10 cellular contexts compared by ENCODE assay signal in genomic region chr21:17467392-17467791, GRCh38. TPM values are rescaled to one million over a fixed set of nuclear protein-coding genes. Genes with fewer than 3 reads are reported as not detected.
DNase-seq lines count a peak whose midpoint lies in the region; ATAC-seq and TF ChIP-seq lines count a peak whose summit lies in the region.
"Had no signal": no experiment of that assay in that cellular context is flagged by ENCODE, and none has a peak within 500 bp of the region (broad histone marks: within the 10 kb centered on the region; RNA-seq: fewer than 3 reads in every experiment).

No MANE protein-coding gene starts in this region.

- H3K36me3 ChIP-seq in duodenal mucosa (ENCODE audit: control insufficient read depth in 1 of 2, insufficient read depth in 2 of 2, low read length in 2 of 2) (no peaks in the 10 kb centered on the region), left lung (no peaks in the 10 kb centered on the region)
- H3K36me3 ChIP-seq: spleen had no signal

- H3K4me3 ChIP-seq in duodenal mucosa (ENCODE audit: low read depth in 1 of 2, low read length in 2 of 2), result peak overlapping the region in 1 of 2 donors; percentile 35
- H3K4me3 ChIP-seq in left lung, result no peak overlapping the region
- H3K4me3 ChIP-seq: spleen had no signal

- no peaks in the 10 kb centered on the region for H3K9me3 ChIP-seq in duodenal mucosa (ENCODE audit: control insufficient read depth in 1 of 2, low read length in 2 of 2)
- H3K9me3 ChIP-seq in left lung, result no peaks in the 10 kb centered on the region
- H3K9me3 ChIP-seq: spleen had no signal

- ATAC-seq in left lung (peak; percentile 59), sciatic nerve (peak; percentile 61), GM21528 (IDR thresholded peaks at IDR 0.05; ENCODE audit: low FRiP score, unreplicated experiment) (no peak)

- no peak overlapping the region for H3K4me3 Mint-ChIP-seq in activated naive CD8-positive, alpha-beta T cell treated with anti-CD3 and anti-CD28 coated beads for 36 hours
- H3K4me3 Mint-ChIP-seq: CD4-positive, CD25-positive, alpha-beta regulatory T cell; memory B cell had no signal

- H3K27ac ChIP-seq in duodenal mucosa (ENCODE audit: low read depth, low read length), result peak overlapping the region; percentile 32
- H3K27ac ChIP-seq in left lung, result peak overlapping the region; percentile 34 to 36

- intact Hi-C loops in left lung (cut with DNase I), result no loop called here
- intact Hi-C loops in sciatic nerve (cut with DNase I), result no loop called here

- H3K9ac ChIP-seq in duodenal mucosa (ENCODE audit: low read depth in 1 of 2, low read length in 2 of 2), result peak overlapping the region in 1 of 2 donors; percentile 25

- H3K27me3 ChIP-seq in duodenal mucosa (ENCODE audit: control insufficient read depth in 1 of 2, insufficient read depth in 2 of 2, low read length in 2 of 2) (no peaks in the 10 kb centered on the region), left lung (no peaks in the 10 kb centered on the region)
- H3K27me3 ChIP-seq: spleen had no signal

- peaks cover 3% of the 10 kb centered on the region for H3K27me3 Mint-ChIP-seq in activated naive CD8-positive, alpha-beta T cell treated with anti-CD3 and anti-CD28 coated beads for 36 hours
- H3K27me3 Mint-ChIP-seq: memory B cell had no signal

- peaks cover 5 to 29% of the 10 kb centered on the region in 2 donors for H3K4me1 ChIP-seq in duodenal mucosa (ENCODE audit: control insufficient read depth in 1 of 2, insufficient read depth in 2 of 2, low read length in 2 of 2)
- H3K4me1 ChIP-seq in left lung, result no peaks in the 10 kb centered on the region
- H3K4me1 ChIP-seq: spleen had no signal

- H3K9me3 Mint-ChIP-seq in activated naive CD8-positive, alpha-beta T cell treated with anti-CD3 and anti-CD28 coated beads for 36 hours, result no peaks in the 10 kb centered on the region

- no peak overlapping the region for H3K27ac Mint-ChIP-seq in activated naive CD8-positive, alpha-beta T cell treated with anti-CD3 and anti-CD28 coated beads for 36 hours
- H3K27ac Mint-ChIP-seq: CD4-positive, CD25-positive, alpha-beta regulatory T cell; memory B cell had no signal

- no peaks in the 10 kb centered on the region for H3K36me3 Mint-ChIP-seq in activated naive CD8-positive, alpha-beta T cell treated with anti-CD3 and anti-CD28 coated beads for 36 hours
- H3K36me3 Mint-ChIP-seq: CD4-positive, CD25-positive, alpha-beta regulatory T cell; memory B cell had no signal

- DNase-seq in NCI-H2196 treated with DMSO at 0.1 percent for 48 hours (lab: John Stamatoyannopoulos, UW; ENCODE audit: unreplicated experiment) (peak; percentile 13), left lung (no peak), sciatic nerve (ENCODE audit: low spot score) (no peak), SKM-1 treated with dmso at 0.1 percent for 144 hours (lab: John Stamatoyannopoulos, UW; ENCODE audit: unreplicated experiment) (no peak)
- DNase-seq in activated naive CD8-positive, alpha-beta T cell treated with anti-CD3 and anti-CD28 coated beads for 36 hours, result no peak
- DNase-seq: CD4-positive, CD25-positive, alpha-beta regulatory T cell; spleen had no signal

- no peak for TF ChIP-seq CTCF in left lung (IDR thresholded peaks at IDR 0.05)

- no peaks in the 10 kb centered on the region for H3K4me1 Mint-ChIP-seq in activated naive CD8-positive, alpha-beta T cell treated with anti-CD3 and anti-CD28 coated beads for 36 hours
- H3K4me1 Mint-ChIP-seq: CD4-positive, CD25-positive, alpha-beta regulatory T cell; memory B cell had no signal

RNA-seq across cellular contexts. Expression of gene CXADR, which starts 45.5 kb away (rescaled TPM):
- total RNA-seq in left lung (10 to 100 TPM; 22.4 to 25.1 TPM), sciatic nerve (3.0 TPM)
- total RNA-seq in activated naive CD8-positive, alpha-beta T cell treated with anti-CD3 and anti-CD28 coated beads for 36 hours, result under 1 TPM; 0.56 to 0.92 TPM
